6 cellular contexts compared by ENCODE assay signal in genomic region chr1:155126494-155127104, GRCh38. TPM values are rescaled to one million over a fixed set of nuclear protein-coding genes. Genes with fewer than 3 reads are reported as not detected.
A peak's percentile ranks its signal among the peaks of the same experiment; 100 is the strongest.
DNase-seq lines count a peak whose midpoint lies in the region; ATAC-seq and TF ChIP-seq lines count a peak whose summit lies in the region.

No MANE protein-coding gene starts in this region.

- no peak overlapping the region for H2AK5ac ChIP-seq in IMR-90 (ENCODE audit: low read depth, low read length)

- peaks cover 8% of the 10 kb centered on the region for H3K9me3 Mint-ChIP-seq in glutamatergic neuron (ENCODE audit: unreplicated experiment)

- DNase-seq in IMR-90, result peak; percentile 27
- peak; percentile 32 for DNase-seq in activated CD4-positive, alpha-beta T cell treated with anti-CD3 and anti-CD28 coated beads, Interleukin-2, amount 50 U/mL, for 1 hour
- DNase-seq in glutamatergic neuron, result peak; percentile 36
- no peak for DNase-seq in smooth muscle cell (lab: John Stamatoyannopoulos, UW; ENCODE audit: unreplicated experiment)
- DNase-seq in SW 1271 (lab: John Stamatoyannopoulos, UW), result no peak

- H3K4me1 ChIP-seq in IMR-90 (ENCODE audit: control insufficient read depth, insufficient read depth, low read length) (peaks cover 22% of the 10 kb centered on the region), smooth muscle cell (ENCODE audit: low read depth) (peaks cover 40% of the 10 kb centered on the region)

- H4K91ac ChIP-seq in IMR-90 (ENCODE audit: insufficient read depth, low read depth, low read length), result no peak overlapping the region

- H3K4me2 ChIP-seq in IMR-90 (ENCODE audit: low read depth, low read length), result peak overlapping the region; percentile 94
- H3K4me2 ChIP-seq in smooth muscle cell, result peak overlapping the region; percentile 88

- no peak for TF ChIP-seq POLR2A in IMR-90 (IDR thresholded peaks at IDR 0.05; ENCODE audit: low read depth, low read length)

- peak overlapping the region; percentile 68 for H2AFZ ChIP-seq in IMR-90 (replicated peaks; ENCODE audit: low read length, poor library complexity)
- H2AFZ ChIP-seq in smooth muscle cell (ENCODE audit: low read depth), result peak overlapping the region; percentile 50

- H3K14ac ChIP-seq in IMR-90 (replicated peaks; ENCODE audit: low read depth, low read length), result no peak overlapping the region

- peaks cover 23% of the 10 kb centered on the region for H3K4me1 Mint-ChIP-seq in glutamatergic neuron (ENCODE audit: low read depth, unreplicated experiment)

- peaks cover 8% of the 10 kb centered on the region for H3K79me2 ChIP-seq in smooth muscle cell (ENCODE audit: low read depth)

- in situ Hi-C loops in IMR-90 (cut with MboI; ENCODE audit: low sequenced_read_pairs), result no loop called here

- H2AK9ac ChIP-seq in IMR-90 (replicated peaks; ENCODE audit: low read depth, low read length, poor library complexity), result no peak overlapping the region

- H3K27ac ChIP-seq in IMR-90 (ENCODE audit: insufficient read depth, low read length) (no peak overlapping the region), smooth muscle cell (ENCODE audit: low read depth) (peak overlapping the region; percentile 89)

- intact Hi-C loops in IMR-90 (cut with micrococcal nuclease), result loop anchor here (5.0 kb wide), 1 partner anchor 34 kb away; no protein-coding TSS in a partner anchor

- POLR2A ChIA-PET in IMR-90 (lab: Charles Lee; ENCODE audit: unreplicated experiment), result no interaction called here

- TF ChIP-seq RAD21 in IMR-90 (IDR thresholded peaks at IDR 0.05; ENCODE audit: low read length), result no peak

- H3K36me3 ChIP-seq in IMR-90 (ENCODE audit: control insufficient read depth, insufficient read depth, low read length) (no peaks in the 10 kb centered on the region), smooth muscle cell (ENCODE audit: low read depth) (no peaks in the 10 kb centered on the region)

- BruUV-seq in IMR-90 (replicated peaks; lab: Mats Ljungman, UMichigan), result no TSS peak

- H4K20me1 ChIP-seq in IMR-90 (ENCODE audit: insufficient read depth, low read length), result peaks cover 2% of the 10 kb centered on the region
- no peaks in the 10 kb centered on the region for H4K20me1 ChIP-seq in smooth muscle cell (ENCODE audit: low read depth)

- H3K79me1 ChIP-seq in IMR-90 (ENCODE audit: low read depth in 1 of 2, low read length in 2 of 2), result no peaks in the 10 kb centered on the region

- H3K18ac ChIP-seq in IMR-90 (ENCODE audit: low read depth, low read length), result no peak overlapping the region

- H3K9me1 ChIP-seq in IMR-90 (ENCODE audit: insufficient read depth, low read length), result peaks cover 8% of the 10 kb centered on the region; the same call in 1 of the 2 replicates

- peaks cover 5% of the 10 kb centered on the region for H3F3A ChIP-seq in smooth muscle cell (ENCODE audit: low read depth)

- peaks cover 47% of the 10 kb centered on the region for H3K27me3 ChIP-seq in IMR-90 (ENCODE audit: control insufficient read depth, insufficient read depth, low read length)
- peaks cover 5% of the 10 kb centered on the region for H3K27me3 ChIP-seq in smooth muscle cell (ENCODE audit: low read depth)

- H3K4me3 ChIP-seq in IMR-90 (ENCODE audit: insufficient read depth, low read depth, low read length) (peak overlapping the region; percentile 47; the same call in 1 of the 2 replicates), smooth muscle cell (peak overlapping the region; percentile 77)

- H3K36me3 Mint-ChIP-seq in glutamatergic neuron (ENCODE audit: unreplicated experiment), result no peaks in the 10 kb centered on the region

- no peaks in the 10 kb centered on the region for H3K9me3 ChIP-seq in IMR-90 (ENCODE audit: control insufficient read depth, insufficient read depth, low read length)
- no peaks in the 10 kb centered on the region for H3K9me3 ChIP-seq in smooth muscle cell (replicated peaks; ENCODE audit: low read depth)

- dilution Hi-C loops in IMR-90 (cut with HindIII; ENCODE audit: low sequenced_read_pairs, unreplicated experiment), result no loop called here

- H2BK15ac ChIP-seq in IMR-90 (ENCODE audit: low read depth, low read length), result no peak overlapping the region

- TF ChIP-seq CTCF in IMR-90 (conservative IDR thresholded peaks at IDR 0.05; ENCODE audit: low read depth, low read length), result no peak
- TF ChIP-seq CTCF in glutamatergic neuron (IDR thresholded peaks at IDR 0.05; ENCODE audit: partially characterized antibody, unreplicated experiment), result no peak
- no peak for TF ChIP-seq CTCF in smooth muscle cell (IDR thresholded peaks at IDR 0.05; ENCODE audit: borderline replicate concordance, insufficient read depth, poor library complexity, severe bottlenecking)

- peak overlapping the region; percentile 53; the same call in 1 of the 2 replicates for H3K23ac ChIP-seq in IMR-90 (ENCODE audit: low read depth, low read length)

- no peak overlapping the region for H3K4ac ChIP-seq in IMR-90 (ENCODE audit: low read depth, low read length)

- H2BK5ac ChIP-seq in IMR-90 (ENCODE audit: low read depth, low read length, poor library complexity, severe bottlenecking), result no peak overlapping the region

- no peak overlapping the region for H3K56ac ChIP-seq in IMR-90 (ENCODE audit: extremely low read depth, insufficient read depth, low read length)

- H3K9ac ChIP-seq in IMR-90 (ENCODE audit: low read depth, low read length) (no peak overlapping the region), smooth muscle cell (ENCODE audit: low read depth) (no peak overlapping the region)

- no peak overlapping the region for H3K27ac Mint-ChIP-seq in glutamatergic neuron (ENCODE audit: unreplicated experiment)

- H2BK120ac ChIP-seq in IMR-90 (ENCODE audit: low read depth, low read length), result no peak overlapping the region

- H4K5ac ChIP-seq in IMR-90 (ENCODE audit: low read depth, low read length), result no peak overlapping the region

- peaks cover 26% of the 10 kb centered on the region for H3K27me3 Mint-ChIP-seq in glutamatergic neuron (ENCODE audit: unreplicated experiment)

- peak overlapping the region; percentile 90 for H3K4me3 Mint-ChIP-seq in glutamatergic neuron (ENCODE audit: unreplicated experiment)

- H4K8ac ChIP-seq in IMR-90 (ENCODE audit: low read depth in 2 of 2, low read length in 2 of 2), result no peak overlapping the region

- peak; percentile 18 for ATAC-seq in IMR-90 (ENCODE audit: low read depth)
- no peak for ATAC-seq in HG02623 (IDR thresholded peaks at IDR 0.05; ENCODE audit: unreplicated experiment)

- no peak overlapping the region for H2BK20ac ChIP-seq in IMR-90 (ENCODE audit: low read depth, low read length)

- CTCF ChIA-PET in IMR-90 (lab: Yijun Ruan, JAX), result interaction anchor here (0.6 to 0.8 kb wide), 2 partner anchors 11 to 763 kb away, joined by 3 read pairs; no protein-coding TSS in a partner anchor

- WGBS in IMR-90 (ENCODE audit: extremely low coverage in 2 of 2, insufficient read length in 1 of 2), 2 experiments, result 5% methylated on average over 13 of the region's 36 CpGs; no CpG with 5 or more reads in 1 of the 2 experiments
- WGBS in smooth muscle cell (ENCODE audit: low lambda C conversion rate), result under 1% methylated on average over 26 of the region's 36 CpGs

TF ChIP-seq in IMR-90, 13 proteins besides CTCF, POLR2A, EP300 and RAD21 (continues in another document):
- TF ChIP-seq RCOR1 (IDR thresholded peaks at IDR 0.05; ENCODE audit: insufficient replicate concordance, low read length) (no peak), NFE2L2 (IDR thresholded peaks at IDR 0.05; ENCODE audit: low read depth, low read length) (no peak), SMC3 (IDR thresholded peaks at IDR 0.05; ENCODE audit: low read depth, low read length) (no peak), MAFK (IDR thresholded peaks at IDR 0.05; ENCODE audit: low read depth, low read length) (no peak), MAZ (IDR thresholded peaks at IDR 0.05; ENCODE audit: borderline replicate concordance, low read depth, low read length) (no peak), RFX5 (IDR thresholded peaks at IDR 0.05; ENCODE audit: low read depth, low read length) (no peak)

RNA-seq across cellular contexts. Expression of gene EFNA1, which starts 1.1 kb away (rescaled TPM):
- total RNA-seq in IMR-90 (2012; rRNA removed) (0.28 and 0.90 TPM in 2 replicates), glutamatergic neuron (ENCODE audit: unreplicated experiment) (1.7 TPM), smooth muscle cell (14.4 and 20.9 TPM in 2 replicates)
- polyA plus RNA-seq in IMR-90 (2012; rRNA removed) (1.4 and 1.6 TPM in 2 replicates), smooth muscle cell (16.4 and 53.5 TPM in 2 replicates)
- 0.63 and 1.4 TPM in 2 replicates for polyA plus RNA-seq in IMR-90 (2012; cell fraction: cytosol; rRNA removed)
- polyA plus RNA-seq in IMR-90 (2012; cell fraction: nucleus; rRNA removed; ENCODE audit: low replicate concordance), result 2.6 and 4.4 TPM in 2 replicates

RNA-seq across cellular contexts. Expression of gene SLC50A1, which starts 9.1 kb away (rescaled TPM):
- 20.6 and 21.1 TPM in 2 replicates for total RNA-seq in IMR-90 (2012; rRNA removed)
- 19.5 and 20.8 TPM in 2 replicates for polyA plus RNA-seq in IMR-90 (2012; rRNA removed)
- polyA plus RNA-seq in IMR-90 (2012; cell fraction: cytosol; rRNA removed), result 17.7 and 26.1 TPM in 2 replicates
- polyA plus RNA-seq in IMR-90 (2012; cell fraction: nucleus; rRNA removed; ENCODE audit: low replicate concordance), result 12.1 and 13.2 TPM in 2 replicates
- 8.6 TPM for total RNA-seq in glutamatergic neuron (ENCODE audit: unreplicated experiment)
- total RNA-seq in smooth muscle cell, result 44.5 and 44.7 TPM in 2 replicates
- polyA plus RNA-seq in smooth muscle cell, result 98.0 and 109 TPM in 2 replicates

RNA-seq across cellular contexts. Expression of gene DPM3, which starts 13.7 kb away (rescaled TPM):
- total RNA-seq in IMR-90 (2012; rRNA removed) (29.0 and 30.6 TPM in 2 replicates), glutamatergic neuron (ENCODE audit: unreplicated experiment) (27.7 TPM), smooth muscle cell (51.5 and 69.1 TPM in 2 replicates)
- polyA plus RNA-seq in IMR-90 (2012; rRNA removed) (129 and 138 TPM in 2 replicates), smooth muscle cell (75.8 and 79.9 TPM in 2 replicates)
- polyA plus RNA-seq in IMR-90 (2012; cell fraction: cytosol; rRNA removed), result 211 and 435 TPM in 2 replicates
- polyA plus RNA-seq in IMR-90 (2012; cell fraction: nucleus; rRNA removed; ENCODE audit: low replicate concordance), result 30.8 and 68.8 TPM in 2 replicates

RNA-seq across cellular contexts. Expression of gene KRTCAP2, which starts 46.5 kb away (rescaled TPM):
- 76.1 and 76.7 TPM in 2 replicates for total RNA-seq in IMR-90 (2012; rRNA removed)
- polyA plus RNA-seq in IMR-90 (2012; rRNA removed), result 189 and 232 TPM in 2 replicates
- 399 and 412 TPM in 2 replicates for polyA plus RNA-seq in IMR-90 (2012; cell fraction: cytosol; rRNA removed)
- polyA plus RNA-seq in IMR-90 (2012; cell fraction: nucleus; rRNA removed; ENCODE audit: low replicate concordance), result 167 and 203 TPM in 2 replicates
- total RNA-seq in glutamatergic neuron (ENCODE audit: unreplicated experiment), result 108 TPM
- 192 and 283 TPM in 2 replicates for total RNA-seq in smooth muscle cell
- polyA plus RNA-seq in smooth muscle cell, result 607 and 642 TPM in 2 replicates

RNA-seq across cellular contexts. Expression of gene TRIM46, which starts 47.0 kb away (rescaled TPM):
- total RNA-seq in IMR-90 (2012; rRNA removed) (2.3 and 2.5 TPM in 2 replicates), glutamatergic neuron (ENCODE audit: unreplicated experiment) (30.4 TPM), smooth muscle cell (1.5 and 3.8 TPM in 2 replicates)
- polyA plus RNA-seq in IMR-90 (2012; rRNA removed) (6.2 and 6.9 TPM in 2 replicates), smooth muscle cell (3.6 and 4.3 TPM in 2 replicates)
- 4.3 and 5.5 TPM in 2 replicates for polyA plus RNA-seq in IMR-90 (2012; cell fraction: cytosol; rRNA removed)
- polyA plus RNA-seq in IMR-90 (2012; cell fraction: nucleus; rRNA removed; ENCODE audit: low replicate concordance), result 26.2 and 56.7 TPM in 2 replicates

Comparison
In these comparisons a context has a peak if more than half of its experiments do, and no peak if none do; other contexts are left out.
1. DNase-seq: peak in IMR-90 (single experiment), activated CD4-positive, alpha-beta T cell treated with anti-CD3 and anti-CD28 coated beads, Interleukin-2, amount 50 U/mL, for 1 hour (single experiment) and glutamatergic neuron (single experiment); none in smooth muscle cell (single experiment) and SW 1271 (0 of 2).